8 cellular contexts compared by ENCODE assay signal in the genomic region with DNA sequence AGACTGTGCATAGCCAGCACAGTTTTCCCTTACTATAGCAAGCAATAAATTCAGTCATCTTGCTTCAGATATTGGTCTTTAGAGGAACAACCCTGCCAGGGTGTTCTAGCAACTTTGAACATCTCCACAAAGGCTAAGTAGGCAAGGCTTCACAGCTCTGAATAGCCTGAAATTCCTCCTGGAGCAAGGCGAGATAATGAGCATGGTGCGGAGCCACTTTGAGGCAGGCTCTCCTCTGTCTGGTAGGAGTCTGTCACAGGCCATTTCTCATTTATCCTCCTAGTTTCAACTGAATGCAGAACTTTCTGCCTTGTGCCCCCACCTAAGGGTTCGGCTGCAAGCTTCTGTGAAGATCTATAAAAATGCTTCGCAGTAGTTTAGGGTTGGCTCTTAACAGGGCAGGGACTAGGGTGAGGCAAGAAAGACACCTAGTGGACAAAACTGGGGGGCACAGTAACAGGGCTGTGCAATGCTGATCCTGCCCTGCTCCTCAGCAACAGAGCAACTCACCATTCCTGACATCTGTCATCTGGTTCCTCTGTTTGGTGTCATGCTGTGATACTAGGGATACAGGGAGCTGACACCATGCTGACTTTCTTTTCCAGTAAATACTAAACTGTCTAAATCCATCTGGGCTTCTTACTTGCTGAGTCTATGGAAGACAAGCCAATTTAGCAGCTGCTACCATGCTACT. TPM values are rescaled to one million over a fixed set of nuclear protein-coding genes. Genes with fewer than 3 reads are reported as not detected.
DNase-seq lines count a peak whose midpoint lies in the region; ATAC-seq and TF ChIP-seq lines count a peak whose summit lies in the region.

No MANE protein-coding gene starts in this region.

- DNase-seq in D341Med (ENCODE audit: low spot score) = peak; percentile 71
- peak; percentile 46 for DNase-seq in HFFc6
- DNase-seq in NOMO-1 treated with DMSO at 0.1 percent for 48 hours (lab: John Stamatoyannopoulos, UW; ENCODE audit: unreplicated experiment) = peak; percentile 18
- no peak for DNase-seq in epithelial cell of proximal tubule (ENCODE audit: low read depth)
- DNase-seq in pons (ENCODE audit: low spot score) = peak; percentile 23
- DNase-seq in globus pallidus (ENCODE audit: low spot score) = no peak
- no peak for DNase-seq in activated CD8-positive, alpha-beta memory T cell treated with anti-CD3 and anti-CD28 coated beads, Interleukin-2, amount 50 U/mL, for 48 hours

- peaks cover 11% of the 10 kb centered on the region for H3K27me3 Mint-ChIP-seq in HFFc6 (ENCODE audit: insufficient read depth)

- ATAC-seq in GM19397 (IDR thresholded peaks at IDR 0.05; ENCODE audit: unreplicated experiment) = no peak

- no peaks in the 10 kb centered on the region for H3K9me3 Mint-ChIP-seq in HFFc6

- no peak overlapping the region for H3K27ac Mint-ChIP-seq in HFFc6

- peak; percentile 81 for TF ChIP-seq CTCF in HFFc6 (IDR thresholded peaks at IDR 0.05)
- TF ChIP-seq CTCF in epithelial cell of proximal tubule (conservative IDR thresholded peaks at IDR 0.05; ENCODE audit: low read depth, low read length) = peak; percentile 85

- H3K4me1 Mint-ChIP-seq in HFFc6 (ENCODE audit: low read depth) = no peaks in the 10 kb centered on the region

- no peak overlapping the region for H3K4me3 ChIP-seq in epithelial cell of proximal tubule (ENCODE audit: low read depth, low read length)

- no peaks in the 10 kb centered on the region for H3K36me3 Mint-ChIP-seq in HFFc6 (ENCODE audit: low read depth)

- no peak overlapping the region for H3K4me3 Mint-ChIP-seq in HFFc6

RNA-seq across cellular contexts. Expression of a gene that starts 16.6 kb away (rescaled TPM):
- 1 to 10 TPM; 4.2 to 7.4 (median 6.4) TPM for total RNA-seq in HFFc6 (2021; fragmentation: NEBNext Ultra II Directional; extraction: Animal tissue kit (Norgen Biotek cat#: 25700))
- total RNA-seq in epithelial cell of proximal tubule = 5.5 and 9.3 TPM in 2 replicates

Comparison
In these comparisons a context has a peak if more than half of its experiments do, and no peak if none do; other contexts are left out.
1. DNase-seq: peak in D341Med (single experiment), HFFc6 (single experiment), NOMO-1 treated with DMSO at 0.1 percent for 48 hours (single experiment) and pons (single experiment); none in epithelial cell of proximal tubule (single experiment), globus pallidus (single experiment) and activated CD8-positive, alpha-beta memory T cell treated with anti-CD3 and anti-CD28 coated beads, Interleukin-2, amount 50 U/mL, for 48 hours (single experiment).